In genomic region chr6:17885079-17885478, GRCh38 we compare ENCODE assay signal across 8 cellular contexts.
DNase-seq lines count a peak whose midpoint lies in the region; ATAC-seq lines count a peak whose summit lies in the region.

No MANE protein-coding gene starts in this region.

- DNase-seq in KBM-7 = peak; percentile 55
- no peak for DNase-seq in left ventricle myocardium superior
- DNase-seq in NK-92 (lab: John Stamatoyannopoulos, UW; ENCODE audit: unreplicated experiment) = no peak
- DNase-seq in stimulated activated CD4-positive, alpha-beta T cell treated with anti-CD3 and anti-CD28 coated beads, Interleukin-4, amount 100 ng/mL, for 1 hour = no peak
- DNase-seq in activated T-helper 2 cell treated with anti-CD3 and anti-CD28 coated beads, Interferon-gamma antibody, Interleukin-2, Interleukin-4, amounts not matched to agents 10 μg/mL and 5 μg/mL and 100 μg/mL, durations not matched to agents 14 hours and 24 hours and 36 hours (ENCODE audit: low spot score) = no peak
- DNase-seq in NCI-H2081 (lab: John Stamatoyannopoulos, UW) = no peak

- peaks cover 12% of the 10 kb centered on the region for H3K4me1 Mint-ChIP-seq in activated T-helper 2 cell treated with anti-CD3 and anti-CD28 coated beads, Interferon-gamma antibody, Interleukin-2, Interleukin-4, amounts not matched to agents 10 μg/mL and 5 μg/mL and 100 μg/mL, durations not matched to agents 14 hours and 24 hours and 36 hours (ENCODE audit: low read depth)

- in situ Hi-C loops in KBM-7 (cut with MboI; ENCODE audit: low pct_unique_long_range_greater_than_20kb, low sequenced_read_pairs) = no loop called here

- ATAC-seq in GM18517 (IDR thresholded peaks at IDR 0.05; ENCODE audit: unreplicated experiment) (peak; percentile 55), GM21576 (IDR thresholded peaks at IDR 0.05; ENCODE audit: unreplicated experiment) (peak; percentile 46), left ventricle myocardium superior (peak; percentile 54)

- peaks cover 33% of the 10 kb centered on the region for H3K27me3 Mint-ChIP-seq in activated T-helper 2 cell treated with anti-CD3 and anti-CD28 coated beads, Interferon-gamma antibody, Interleukin-2, Interleukin-4, amounts not matched to agents 10 μg/mL and 5 μg/mL and 100 μg/mL, durations not matched to agents 14 hours and 24 hours and 36 hours (ENCODE audit: low read depth)

- intact Hi-C loops in left ventricle myocardium superior (cut with micrococcal nuclease) = no loop called here
- intact Hi-C loops in activated T-helper 2 cell treated with anti-CD3 and anti-CD28 coated beads, Interferon-gamma antibody, Interleukin-2, Interleukin-4, amounts not matched to agents 10 μg/mL and 5 μg/mL and 100 μg/mL, durations not matched to agents 14 hours and 24 hours and 36 hours (cut with micrococcal nuclease) = no loop called here

- no peaks in the 10 kb centered on the region for H3K36me3 Mint-ChIP-seq in activated T-helper 2 cell treated with anti-CD3 and anti-CD28 coated beads, Interferon-gamma antibody, Interleukin-2, Interleukin-4, amounts not matched to agents 10 μg/mL and 5 μg/mL and 100 μg/mL, durations not matched to agents 14 hours and 24 hours and 36 hours (ENCODE audit: low read depth)

- no peak overlapping the region for H3K27ac Mint-ChIP-seq in activated T-helper 2 cell treated with anti-CD3 and anti-CD28 coated beads, Interferon-gamma antibody, Interleukin-2, Interleukin-4, amounts not matched to agents 10 μg/mL and 5 μg/mL and 100 μg/mL, durations not matched to agents 14 hours and 24 hours and 36 hours

- H3K4me3 Mint-ChIP-seq in activated T-helper 2 cell treated with anti-CD3 and anti-CD28 coated beads, Interferon-gamma antibody, Interleukin-2, Interleukin-4, amounts not matched to agents 10 μg/mL and 5 μg/mL and 100 μg/mL, durations not matched to agents 14 hours and 24 hours and 36 hours (ENCODE audit: low read depth) = no peak overlapping the region

- no peaks in the 10 kb centered on the region for H3K9me3 Mint-ChIP-seq in activated T-helper 2 cell treated with anti-CD3 and anti-CD28 coated beads, Interferon-gamma antibody, Interleukin-2, Interleukin-4, amounts not matched to agents 10 μg/mL and 5 μg/mL and 100 μg/mL, durations not matched to agents 14 hours and 24 hours and 36 hours
